1 cellular context compared by ENCODE assay signal in the genomic region with DNA sequence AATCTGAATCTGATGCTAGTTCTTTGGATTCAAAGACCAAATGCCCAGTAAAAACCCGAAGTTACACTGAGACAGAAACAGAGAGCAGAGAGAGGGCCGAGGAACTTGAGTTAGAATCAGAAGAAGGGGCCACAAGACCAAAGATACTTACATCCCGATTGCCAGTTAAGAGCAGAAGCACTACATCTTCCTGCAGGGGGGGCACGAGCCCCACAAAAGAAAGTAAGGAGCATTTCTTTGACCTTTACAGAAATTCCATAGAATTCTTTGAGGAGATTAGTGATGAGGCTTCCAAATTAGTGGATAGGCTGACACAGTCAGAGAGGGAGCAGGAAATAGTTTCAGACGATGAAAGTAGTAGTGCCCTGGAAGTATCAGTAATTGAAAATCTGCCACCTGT.
TF ChIP-seq lines count a peak whose summit lies in the region.

No MANE protein-coding gene starts in this region.

TF ChIP-seq in A549, 52 proteins besides CTCF, POLR2A, EP300 and RAD21:
- TF ChIP-seq, protein P1, sequence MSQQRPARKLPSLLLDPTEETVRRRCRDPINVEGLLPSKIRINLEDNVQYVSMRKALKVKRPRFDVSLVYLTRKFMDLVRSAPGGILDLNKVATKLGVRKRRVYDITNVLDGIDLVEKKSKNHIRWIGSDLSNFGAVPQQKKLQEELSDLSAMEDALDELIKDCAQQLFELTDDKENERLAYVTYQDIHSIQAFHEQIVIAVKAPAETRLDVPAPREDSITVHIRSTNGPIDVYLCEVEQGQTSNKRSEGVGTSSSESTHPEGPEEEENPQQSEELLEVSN (IDR thresholded peaks at IDR 0.05; ENCODE audit: borderline replicate concordance, low read depth): no peak
- no peak for TF ChIP-seq RARB (CRISPR knock-in tag; IDR thresholded peaks at IDR 0.05)
